In genomic region chr4:3750334-3750733, GRCh38 we compare ENCODE assay signal across 27 cellular contexts.
"Had no signal": no experiment of that assay in that cellular context is flagged by ENCODE, and none has a peak within 500 bp of the region (broad histone marks: within the 10 kb centered on the region; RNA-seq: fewer than 3 reads in every experiment).

No MANE protein-coding gene starts in this region.

- H3K9me3 ChIP-seq: esophagus squamous epithelium, gastrocnemius medialis, heart right ventricle, left lung, lower lobe of right lung, mucosa of descending colon had no signal

- H3K27ac Mint-ChIP-seq: mesothelial cell of epicardium had no signal

- DNase-seq: dermis blood vessel endothelial cell; dorsolateral prefrontal cortex; effector CD4-positive, alpha-beta T cell; effector memory CD4-positive, alpha-beta T cell; erythroblast; esophagus squamous epithelium; foreskin fibroblast; foreskin melanocyte; gastrocnemius medialis; glutamatergic neuron; head of caudate nucleus; heart right ventricle; hippocampal formation; left cardiac atrium; left lung; lower lobe of right lung; mesenchymal stem cell; mucosa of descending colon; naive B cell had no signal

- H3K4me3 Mint-ChIP-seq: mesothelial cell of epicardium, naive B cell had no signal

- H3K36me3 ChIP-seq: esophagus squamous epithelium, gastrocnemius medialis, heart right ventricle, left lung, lower lobe of right lung had no signal

- H3K9me3 Mint-ChIP-seq: mesothelial cell of epicardium had no signal

- H3K4me1 ChIP-seq: gastrocnemius medialis, left lung, lower lobe of right lung had no signal

- H3K4me3 ChIP-seq: coronary artery, dorsolateral prefrontal cortex, esophagus squamous epithelium, gastrocnemius medialis, heart right ventricle, left lung, lower lobe of right lung, mucosa of descending colon had no signal

- ATAC-seq: esophagus mucosa, gastrocnemius medialis, heart right ventricle, left cardiac atrium, left lung, left ventricle myocardium superior, lower lobe of right lung, mucosa of descending colon had no signal

- FAIRE-seq: endometrium, islet of Langerhans, keratinocyte had no signal

- H3K4me1 Mint-ChIP-seq: mesothelial cell of epicardium had no signal

- H3K36me3 Mint-ChIP-seq: mesothelial cell of epicardium had no signal

- H3K27ac ChIP-seq: coronary artery, dorsolateral prefrontal cortex, epithelial cell of prostate, esophagus squamous epithelium, gastrocnemius medialis, heart right ventricle, left lung, lower lobe of right lung had no signal
